Comparison of ENCODE assay signal across 19 cellular contexts in genomic region chr7:33775790-33776189, GRCh38.
DNase-seq lines count a peak whose midpoint lies in the region; ATAC-seq and TF ChIP-seq lines count a peak whose summit lies in the region.
"Had no signal": no experiment of that assay in that cellular context is flagged by ENCODE, and none has a peak within 500 bp of the region (broad histone marks: within the 10 kb centered on the region; RNA-seq: fewer than 3 reads in every experiment).

No MANE protein-coding gene starts in this region.

- no peak overlapping the region for H3K18ac ChIP-seq in H9 (ENCODE audit: insufficient read length, low read depth, low read length)

- no peak overlapping the region for H3K4ac ChIP-seq in H9 (ENCODE audit: low read depth, low read length)

- H4K5ac ChIP-seq in H9 (ENCODE audit: insufficient read length, low read depth, low read length), result no peak overlapping the region

- no peak overlapping the region for H2BK12ac ChIP-seq in H9 (ENCODE audit: insufficient read length, low read depth, low read length)

- H3T11ph ChIP-seq in H9 (ENCODE audit: low read length), result no peak overlapping the region

- no peaks in the 10 kb centered on the region for H3K23me2 ChIP-seq in H9 (ENCODE audit: insufficient read length, low read depth, low read length, poor library complexity, severe bottlenecking)

- no peaks in the 10 kb centered on the region; the same call in 1 of the 2 replicates for H3K27me3 Mint-ChIP-seq in H9 (ENCODE audit: low read depth)

- no peak overlapping the region for H3K56ac ChIP-seq in H9 (ENCODE audit: insufficient read length, low read depth, low read length)

- no peak for TF ChIP-seq POLR2A in heart left ventricle (IDR thresholded peaks at IDR 0.05)

- no peaks in the 10 kb centered on the region for H3K36me3 ChIP-seq in ACC112 (ENCODE audit: insufficient read depth, low read length)
- H3K36me3 ChIP-seq in heart left ventricle, result no peaks in the 10 kb centered on the region

- intact Hi-C loops in heart left ventricle (cut with DNase I), result no loop called here
- intact Hi-C loops in sciatic nerve (cut with DNase I), result no loop called here

- H3K4me3 ChIP-seq in ACC112 (ENCODE audit: low read depth, low read length) (no peak overlapping the region), heart left ventricle (no peak overlapping the region)
- H3K4me3 ChIP-seq: K562, PC-9 had no signal

- no peaks in the 10 kb centered on the region for H4K20me1 ChIP-seq in H9 (ENCODE audit: control insufficient read depth, insufficient read depth, insufficient read length)

- H3K4me3 Mint-ChIP-seq in H9, result no peak overlapping the region
- H3K4me3 Mint-ChIP-seq: CD8-positive, alpha-beta T cell had no signal

- H3K79me2 ChIP-seq in ACC112 (ENCODE audit: control insufficient read depth, insufficient read depth, low read length, unreplicated experiment) (no peaks in the 10 kb centered on the region), H9 (ENCODE audit: insufficient read depth, low read length) (no peaks in the 10 kb centered on the region)

- no peak overlapping the region for H2BK20ac ChIP-seq in H9 (ENCODE audit: low read depth, low read length, poor library complexity, severe bottlenecking)

- H2AFZ ChIP-seq in ACC112 (ENCODE audit: low read length, unreplicated experiment), result no peak overlapping the region
- no peak overlapping the region for H2AFZ ChIP-seq in H9 (ENCODE audit: low read length)
- H2AFZ ChIP-seq: PC-9 had no signal

- no peak overlapping the region for H3K9ac ChIP-seq in H9 (ENCODE audit: extremely low read depth, insufficient read length, low read length)

- peak overlapping the region; percentile 36 for H4K91ac ChIP-seq in H9 (ENCODE audit: insufficient read length, low read depth, low read length)

- no peaks in the 10 kb centered on the region for H3K36me3 Mint-ChIP-seq in H9 (ENCODE audit: insufficient read depth in 1 of 3, low read depth in 3 of 3)
- H3K36me3 Mint-ChIP-seq: CD8-positive, alpha-beta T cell had no signal

- peak overlapping the region; percentile 96 for H3K27ac ChIP-seq in ACC112 (ENCODE audit: low read depth, low read length)
- no peak overlapping the region for H3K27ac ChIP-seq in H9 (ENCODE audit: insufficient read length, low read depth, low read length)
- H3K27ac ChIP-seq in heart left ventricle, result peak overlapping the region in 4 of 12 donors; percentile 14 to 49 (median 27)
- H3K27ac ChIP-seq: C4-2B, PC-9 had no signal

- H3K27me3 ChIP-seq in ACC112 (ENCODE audit: insufficient read depth, low read length), result no peaks in the 10 kb centered on the region
- H3K27me3 ChIP-seq in H9 (ENCODE audit: insufficient read depth, low read length), result no peaks in the 10 kb centered on the region
- H3K27me3 ChIP-seq in heart left ventricle, result no peaks in the 10 kb centered on the region

- H3K4me2 ChIP-seq in H9 (ENCODE audit: insufficient read depth, insufficient read length, low read length), result no peak overlapping the region
- H3K4me2 ChIP-seq: PC-9 had no signal

- H2BK15ac ChIP-seq in H9 (ENCODE audit: low read depth, low read length), result no peak overlapping the region

- H4K8ac ChIP-seq in H9 (replicated peaks; ENCODE audit: insufficient read length, low read depth, low read length), result no peak overlapping the region

- no peaks in the 10 kb centered on the region for H3K9me3 Mint-ChIP-seq in H9
- H3K9me3 Mint-ChIP-seq: CD8-positive, alpha-beta T cell had no signal

- no peak for TF ChIP-seq CTCF in H9 (conservative IDR thresholded peaks at IDR 0.05)
- no peak for TF ChIP-seq CTCF in heart left ventricle (IDR thresholded peaks at IDR 0.05)

- no peak overlapping the region for H2BK120ac ChIP-seq in H9 (ENCODE audit: low read depth, low read length, poor library complexity, severe bottlenecking)

- H3K4me1 ChIP-seq in ACC112 (ENCODE audit: control insufficient read depth, insufficient read depth, low read length, unreplicated experiment), result peaks cover 49% of the 10 kb centered on the region
- no peaks in the 10 kb centered on the region for H3K4me1 ChIP-seq in H9 (ENCODE audit: insufficient read depth, low read length)
- H3K4me1 ChIP-seq in heart left ventricle, result peaks cover 0 to 22% (median 2%) of the 10 kb centered on the region in 12 donors
- H3K4me1 ChIP-seq: Caco-2 had no signal

- H3K27ac Mint-ChIP-seq in H9, result no peak overlapping the region
- H3K27ac Mint-ChIP-seq: CD8-positive, alpha-beta T cell had no signal

- WGBS in H9 (ENCODE audit: extremely low coverage, insufficient read length, low lambda C conversion rate), result no CpG with 5 or more reads among the region's 4 CpGs
- WGBS in heart left ventricle, 4 donors, result 70 to 86% (median 80%) methylated on average over 4 of the region's 4 CpGs

- no peak overlapping the region for H3K23ac ChIP-seq in H9 (ENCODE audit: insufficient read length, low read depth, low read length)

- DNase-seq in H9 (no peak), heart left ventricle (peak in 1 of 5 donors; percentile 32), sciatic nerve (ENCODE audit: low spot score) (no peak)
- DNase-seq: AML-193; Caco-2; CD8-positive, alpha-beta T cell; Kasumi-1; NCI-H1694; NCI-H2029 treated with DMSO at 0.1 percent for 48 hours; NCI-H526 treated with DMSO at 0.1 percent for 48 hours; PC-9; SHP77 had no signal

- H3K9me3 ChIP-seq in H9 (ENCODE audit: control insufficient read depth, low read depth, low read length) (no peaks in the 10 kb centered on the region), heart left ventricle (no peaks in the 10 kb centered on the region)
- H3K9me3 ChIP-seq: Caco-2 had no signal

- no peak overlapping the region for H2BK5ac ChIP-seq in H9 (ENCODE audit: insufficient read length, low read length)

- ATAC-seq in heart left ventricle (peak; percentile 60 to 71 (median 69)), sciatic nerve (peak; percentile 43), HG03442 (IDR thresholded peaks at IDR 0.05; ENCODE audit: unreplicated experiment) (no peak), GM21825 (IDR thresholded peaks at IDR 0.05; ENCODE audit: unreplicated experiment) (no peak), HG03139 (IDR thresholded peaks at IDR 0.05; ENCODE audit: unreplicated experiment) (no peak)
- ATAC-seq: CD8-positive, alpha-beta T cell; HCT116; K562 had no signal

- no peak overlapping the region for H3K14ac ChIP-seq in H9 (ENCODE audit: insufficient read depth, low read length)

- H3K79me1 ChIP-seq in H9 (ENCODE audit: insufficient read depth, low read depth, low read length, poor library complexity, severe bottlenecking), result no peaks in the 10 kb centered on the region

- peaks cover 12 to 16% of the 10 kb centered on the region in 2 experiments for H3K4me1 Mint-ChIP-seq in H9

- no peak overlapping the region for H2AK5ac ChIP-seq in H9 (ENCODE audit: insufficient read length, low read length)

Comparison
In these comparisons a context has a peak if more than half of its experiments do, and no peak if none do; other contexts are left out.
1. ATAC-seq: peak in heart left ventricle (4 of 4) and sciatic nerve (single experiment); none in HG03442 (single experiment), GM21825 (single experiment) and HG03139 (single experiment).